ENCODE assay signal across 1 cellular context in genomic region chr15:38516636-38517035, GRCh38.
TF ChIP-seq lines count a peak whose summit lies in the region.

No MANE protein-coding gene starts in this region.

TF ChIP-seq in IMR-90, 13 proteins besides CTCF, POLR2A, EP300 and RAD21:
- TF ChIP-seq SMC3 (IDR thresholded peaks at IDR 0.05; ENCODE audit: low read depth, low read length) (no peak), RCOR1 (IDR thresholded peaks at IDR 0.05; ENCODE audit: insufficient replicate concordance, low read length) (no peak), USF2 (IDR thresholded peaks at IDR 0.05; ENCODE audit: low read depth, low read length) (no peak), BHLHE40 (IDR thresholded peaks at IDR 0.05; ENCODE audit: low read depth, low read length) (no peak), MAZ (IDR thresholded peaks at IDR 0.05; ENCODE audit: borderline replicate concordance, low read depth, low read length) (no peak), ELK1 (IDR thresholded peaks at IDR 0.05; ENCODE audit: borderline replicate concordance, low read depth, low read length) (no peak), MAFK (IDR thresholded peaks at IDR 0.05; ENCODE audit: low read depth, low read length) (no peak), NFE2L2 (IDR thresholded peaks at IDR 0.05; ENCODE audit: low read depth, low read length) (no peak), FOS (IDR thresholded peaks at IDR 0.05; ENCODE audit: low read depth, low read length) (no peak), MXI1 (IDR thresholded peaks at IDR 0.05; ENCODE audit: borderline replicate concordance, low read depth, low read length) (no peak), RFX5 (IDR thresholded peaks at IDR 0.05; ENCODE audit: low read depth, low read length) (no peak), CEBPB (IDR thresholded peaks at IDR 0.05; ENCODE audit: low read depth, low read length) (no peak), CHD1 (IDR thresholded peaks at IDR 0.05; ENCODE audit: low read depth, low read length) (no peak)
TF ChIP-seq in IMR-90: peak in this region for 0.
